Comparison of ENCODE assay signal across 8 cellular contexts in the genomic region with DNA sequence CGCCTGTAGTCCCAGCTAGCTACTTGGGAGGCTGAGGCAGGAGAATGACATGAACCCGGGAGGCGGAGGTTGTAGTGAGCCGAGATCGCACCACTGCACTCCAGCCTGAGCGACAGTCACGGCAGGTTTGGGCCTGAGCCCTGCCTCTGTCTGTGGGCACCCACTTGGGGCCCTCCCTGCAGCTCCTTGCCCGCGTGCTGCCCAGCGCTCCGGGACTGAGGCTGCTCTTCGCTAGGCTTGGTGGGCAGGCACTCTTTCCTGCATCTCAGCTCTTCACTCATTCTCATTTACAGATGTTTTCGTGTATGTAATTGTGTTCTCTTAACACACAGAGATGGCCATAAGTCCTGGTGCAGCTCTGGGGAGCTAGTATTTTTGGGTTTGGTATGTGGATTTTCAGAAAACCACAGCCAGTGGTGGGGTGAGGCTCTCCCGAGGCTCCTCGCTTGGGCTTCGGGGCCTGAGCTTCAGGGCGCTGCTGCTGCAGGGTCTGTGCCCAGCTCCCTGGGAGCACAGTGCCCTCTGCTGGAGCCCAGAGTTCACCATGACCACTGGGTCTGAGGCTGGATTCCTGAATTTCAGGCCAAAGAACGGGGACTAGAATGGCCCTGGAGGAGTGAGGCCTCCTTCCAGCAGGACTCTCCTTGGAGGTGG. TPM values are rescaled to one million over a fixed set of nuclear protein-coding genes. Genes with fewer than 3 reads are reported as not detected.
DNase-seq lines count a peak whose midpoint lies in the region; ATAC-seq and TF ChIP-seq lines count a peak whose summit lies in the region.

No MANE protein-coding gene starts in this region.

- peak overlapping the region; percentile 68 for H3K27ac Mint-ChIP-seq in CD4-positive, alpha-beta T cell
- H3K27ac Mint-ChIP-seq in osteocyte (ENCODE audit: unreplicated experiment): peak overlapping the region; percentile 62

- H3K9me3 ChIP-seq in CD4-positive, alpha-beta T cell (ENCODE audit: control insufficient read depth, low read length): no peaks in the 10 kb centered on the region
- H3K9me3 ChIP-seq in thyroid gland: no peaks in the 10 kb centered on the region

- H3K27ac ChIP-seq in CD4-positive, alpha-beta T cell (ENCODE audit: low read depth, low read length): no peak overlapping the region
- H3K27ac ChIP-seq in thyroid gland: peak overlapping the region in 2 of 3 donors; percentile 3 to 7

- no peak for TF ChIP-seq POLR2A in thyroid gland (IDR thresholded peaks at IDR 0.05)

- POLR2A ChIA-PET in CD4-positive, alpha-beta T cell (lab: Charles Lee): interaction anchor here (0.6 to 2.2 kb wide), 9 partner anchors 10 to 1464 kb away, joined by 3 to 10 read pairs (median 4); a partner anchor contains a TSS

- intact Hi-C loops in CD4-positive, alpha-beta T cell (cut with DNase I, micrococcal nuclease): loop anchor here (1.0 to 5.0 kb wide), 4 partner anchors 253 to 396 kb away; no protein-coding TSS in a partner anchor
- intact Hi-C loops in thyroid gland (cut with DNase I): loop anchor here (2.0 to 5.0 kb wide), 2 partner anchors 255 to 396 kb away; no protein-coding TSS in a partner anchor

- H3K9me3 Mint-ChIP-seq in CD4-positive, alpha-beta T cell: no peaks in the 10 kb centered on the region
- no peaks in the 10 kb centered on the region for H3K9me3 Mint-ChIP-seq in osteocyte (ENCODE audit: unreplicated experiment)

- peaks cover 70% of the 10 kb centered on the region for H3K36me3 Mint-ChIP-seq in CD4-positive, alpha-beta T cell (ENCODE audit: low read depth)
- peaks cover 17% of the 10 kb centered on the region for H3K36me3 Mint-ChIP-seq in osteocyte (ENCODE audit: unreplicated experiment)

- CTCF ChIA-PET in CD4-positive, alpha-beta T cell (lab: Charles Lee): interaction anchor here (0.5 to 2.2 kb wide), 15 partner anchors 9 to 396 kb away, joined by 3 to 15 read pairs (median 3); a partner anchor contains a TSS

- WGBS in thyroid gland, 2 donors: 59 to 65% methylated on average over 18 of the region's 18 CpGs

- no peaks in the 10 kb centered on the region for H3K27me3 Mint-ChIP-seq in CD4-positive, alpha-beta T cell
- no peaks in the 10 kb centered on the region for H3K27me3 Mint-ChIP-seq in osteocyte (ENCODE audit: unreplicated experiment)

- ATAC-seq in CD4-positive, alpha-beta T cell (ENCODE audit: poor library complexity): peak; percentile 71
- no peak for ATAC-seq in HG03159 (IDR thresholded peaks at IDR 0.05; ENCODE audit: unreplicated experiment)

- peaks cover 60% of the 10 kb centered on the region for H3K4me1 Mint-ChIP-seq in CD4-positive, alpha-beta T cell (ENCODE audit: low read depth)
- H3K4me1 Mint-ChIP-seq in osteocyte (ENCODE audit: unreplicated experiment): peaks cover 22% of the 10 kb centered on the region

- H3K27me3 ChIP-seq in CD4-positive, alpha-beta T cell (ENCODE audit: control insufficient read depth, insufficient read depth, low read length): no peaks in the 10 kb centered on the region
- H3K27me3 ChIP-seq in thyroid gland: no peaks in the 10 kb centered on the region

- H3K4me3 Mint-ChIP-seq in CD4-positive, alpha-beta T cell: peak overlapping the region; percentile 74
- H3K4me3 Mint-ChIP-seq in osteocyte (ENCODE audit: unreplicated experiment): no peak overlapping the region

- H3K4me3 ChIP-seq in HFF-Myc (replicated peaks; ENCODE audit: low read depth, low read length) (no peak overlapping the region), thyroid gland (replicated peaks in 1 of 3) (no peak overlapping the region)

- peaks cover 19% of the 10 kb centered on the region in 2 donors for H3K36me3 ChIP-seq in thyroid gland

- peaks cover 15 to 64% of the 10 kb centered on the region in 2 donors for H3K4me1 ChIP-seq in thyroid gland

- peak; percentile 45 to 73 (median 62) for DNase-seq in CD4-positive, alpha-beta T cell
- DNase-seq in HFF-Myc (ENCODE audit: extremely low read depth, low read depth): peak; percentile 61
- DNase-seq in RPMI7951 (ENCODE audit: low read depth): peak; percentile 64
- peak; percentile 70 for DNase-seq in activated naive CD4-positive, alpha-beta T cell treated with Interleukin-2 at 50 U/mL for 16 hours
- DNase-seq in foreskin melanocyte: peak; percentile 46
- DNase-seq in osteocyte (ENCODE audit: extremely low spot score, unreplicated experiment): peak; percentile 91
- peak; percentile 76 to 84 for DNase-seq in thyroid gland

- peak; percentile 69 for TF ChIP-seq CTCF in CD4-positive, alpha-beta T cell (IDR thresholded peaks at IDR 0.05)
- TF ChIP-seq CTCF in HFF-Myc (IDR thresholded peaks at IDR 0.05; ENCODE audit: low read depth, low read length, missing control alignments): peak; percentile 96
- TF ChIP-seq CTCF in osteocyte (IDR thresholded peaks at IDR 0.05): peak; percentile 89
- TF ChIP-seq CTCF in thyroid gland (IDR thresholded peaks at IDR 0.05): peak; percentile 57 to 88 (median 78)

RNA-seq across cellular contexts. Expression of a gene that starts 15.2 kb away (rescaled TPM):
- total RNA-seq in CD4-positive, alpha-beta T cell: 100 to 1,000 TPM; 146 to 150 TPM
- total RNA-seq in RPMI7951 (2014; rRNA removed; shearing (Covaris generic)): 32.4 and 56.2 TPM in 2 replicates
- 58.0 and 64.2 TPM in 2 replicates for total RNA-seq in osteocyte
- total RNA-seq in thyroid gland: 100 to 1,000 TPM in 1 of 4 donors, 10 to 100 TPM in 3; 56.7 to 122 (median 79.6) TPM

RNA-seq across cellular contexts. Expression of a gene that starts 49.0 kb away (rescaled TPM):
- total RNA-seq in CD4-positive, alpha-beta T cell: not detected
- total RNA-seq in RPMI7951 (2014; rRNA removed; shearing (Covaris generic)): 0.12 and 1.4 TPM in 2 replicates
- 6.5 and 8.5 TPM in 2 replicates for total RNA-seq in osteocyte
- total RNA-seq in thyroid gland: 1 to 10 TPM in 1 of 4 donors, under 1 TPM in 3; 0.24 to 1.3 (median 0.59) TPM

RNA-seq across cellular contexts. Expression of a gene that starts 55.9 kb away (rescaled TPM):
- not detected for total RNA-seq in CD4-positive, alpha-beta T cell
- 1.1 and 1.2 TPM in 2 replicates for total RNA-seq in RPMI7951 (2014; rRNA removed; shearing (Covaris generic))
- 0.13 and 0.57 TPM in 2 replicates for total RNA-seq in osteocyte
- 10 to 100 TPM in 1 of 4 donors, 1 to 10 TPM in 1, under 1 TPM in 2; 0.33 to 33.3 (median 1.9) TPM for total RNA-seq in thyroid gland
